Comparison of ENCODE assay signal across 18 cellular contexts in the genomic region with DNA sequence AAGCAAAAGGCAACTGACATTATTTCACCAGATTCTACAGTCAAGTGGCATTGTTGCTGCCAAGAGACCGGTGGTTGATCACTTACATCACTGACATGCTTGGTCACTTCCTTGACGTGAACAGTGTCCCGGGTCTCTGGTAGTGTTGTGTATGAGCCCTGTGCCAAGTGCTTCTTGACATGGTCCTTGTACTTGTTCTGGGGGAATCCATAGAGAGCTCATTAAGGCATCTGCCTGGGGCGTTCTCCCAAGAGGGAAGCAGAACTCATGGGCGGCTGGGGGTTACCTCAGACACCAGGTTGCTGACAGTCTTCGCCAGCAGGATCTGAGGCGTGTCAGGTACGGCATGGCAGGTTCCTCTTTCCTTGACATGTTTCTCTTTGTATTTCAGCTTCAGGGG.
"Had no signal": no experiment of that assay in that cellular context is flagged by ENCODE, and none has a peak within 500 bp of the region (broad histone marks: within the 10 kb centered on the region; RNA-seq: fewer than 3 reads in every experiment).

No MANE protein-coding gene starts in this region.

- H3K36me3 Mint-ChIP-seq: natural killer cell treated with Interleukin-12 subunit alpha and Interleukin-12 subunit beta and Interleukin-15 and Interleukin-18, amount 100 ng/mL, for 72 hours had no signal

- H3K4me1 ChIP-seq: heart right ventricle, upper lobe of right lung had no signal

- H3K9me3 Mint-ChIP-seq: activated CD4-positive, alpha-beta T cell treated with anti-CD3 and anti-CD28 coated beads, Interleukin-2, amount 10 ng/mL, durations not matched to agents 24 days and 14 days; activated T-cell treated with anti-CD3 and anti-CD28 coated beads, Interleukin-2, amount 50 U/mL, for 72 hours; brain; natural killer cell treated with Interleukin-12 subunit alpha and Interleukin-12 subunit beta and Interleukin-15 and Interleukin-18, amount 100 ng/mL, for 72 hours; T-helper 1 cell treated with Interleukin-12 subunit alpha and Interleukin-12 subunit beta and Interleukin-4 antibody, amounts not matched to agents 30 μg/mL and 1 μg/mL, for 36 hours had no signal

- H3K27ac Mint-ChIP-seq: activated CD4-positive, alpha-beta T cell treated with anti-CD3 and anti-CD28 coated beads, Interleukin-2, amount 10 ng/mL, durations not matched to agents 24 days and 14 days; activated naive CD8-positive, alpha-beta T cell; activated T-cell treated with anti-CD3 and anti-CD28 coated beads, Interleukin-2, amount 50 U/mL, for 72 hours; brain; natural killer cell treated with Interleukin-12 subunit alpha and Interleukin-12 subunit beta and Interleukin-15 and Interleukin-18, amount 100 ng/mL, for 72 hours; T-helper 1 cell treated with Interleukin-12 subunit alpha and Interleukin-12 subunit beta and Interleukin-4 antibody, amounts not matched to agents 30 μg/mL and 1 μg/mL, for 36 hours had no signal

- DNase-seq: activated CD4-positive, alpha-beta T cell treated with anti-CD3 and anti-CD28 coated beads, Interleukin-2, amount 10 ng/mL, durations not matched to agents 24 days and 14 days; activated CD4-positive, CD25-positive, alpha-beta regulatory T cell; activated CD8-positive, alpha-beta memory T cell treated with anti-CD3 and anti-CD28 coated beads, Interleukin-2, amount 50 U/mL, for 48 hours; activated gamma-delta T cell; activated T-cell treated with anti-CD3 and anti-CD28 coated beads, Interleukin-2, amount 50 U/mL, for 72 hours; cortex of kidney; effector CD4-positive, alpha-beta T cell; foreskin melanocyte; heart right ventricle; islet precursor cell; stimulated activated CD4-positive, alpha-beta T cell treated with anti-CD3 and anti-CD28 coated beads, Interleukin-2, amount 100 ng/mL, for 48 hours; stimulated activated naive CD8-positive, alpha-beta T cell treated with anti-CD3 and anti-CD28 coated beads, Interleukin-15, Interleukin-2, amounts not matched to agents 100 U/mL and 50 U/mL, for 24 hours; upper lobe of right lung had no signal

- H3K27me3 Mint-ChIP-seq: activated CD4-positive, alpha-beta T cell treated with anti-CD3 and anti-CD28 coated beads, Interleukin-2, amount 10 ng/mL, durations not matched to agents 24 days and 14 days; activated naive CD8-positive, alpha-beta T cell; brain; natural killer cell treated with Interleukin-12 subunit alpha and Interleukin-12 subunit beta and Interleukin-15 and Interleukin-18, amount 100 ng/mL, for 72 hours had no signal

- H3K4me1 Mint-ChIP-seq: activated CD4-positive, alpha-beta T cell treated with anti-CD3 and anti-CD28 coated beads, Interleukin-2, amount 10 ng/mL, durations not matched to agents 24 days and 14 days had no signal

- H3K27ac ChIP-seq: heart right ventricle, upper lobe of right lung had no signal

- H3K36me3 ChIP-seq: upper lobe of right lung had no signal

- H3K27me3 ChIP-seq: heart right ventricle, upper lobe of right lung had no signal

- ATAC-seq: activated T-cell treated with anti-CD3 and anti-CD28 coated beads, Interleukin-2, amount 50 U/mL, for 72 hours; heart right ventricle; left lobe of liver; stimulated activated naive CD8-positive, alpha-beta T cell treated with anti-CD3 and anti-CD28 coated beads, Interleukin-15, Interleukin-2, amounts not matched to agents 100 U/mL and 50 U/mL, for 24 hours; upper lobe of right lung had no signal

- H3K9me3 ChIP-seq: heart right ventricle, upper lobe of right lung had no signal

- H3K4me3 Mint-ChIP-seq: activated CD4-positive, alpha-beta T cell treated with anti-CD3 and anti-CD28 coated beads, Interleukin-2, amount 10 ng/mL, durations not matched to agents 24 days and 14 days; activated naive CD8-positive, alpha-beta T cell; activated T-cell treated with anti-CD3 and anti-CD28 coated beads, Interleukin-2, amount 50 U/mL, for 72 hours; brain; natural killer cell treated with Interleukin-12 subunit alpha and Interleukin-12 subunit beta and Interleukin-15 and Interleukin-18, amount 100 ng/mL, for 72 hours; T-helper 1 cell treated with Interleukin-12 subunit alpha and Interleukin-12 subunit beta and Interleukin-4 antibody, amounts not matched to agents 30 μg/mL and 1 μg/mL, for 36 hours had no signal

- H3K4me3 ChIP-seq: heart right ventricle, upper lobe of right lung had no signal
